24 cellular contexts compared by ENCODE assay signal in the genomic region with DNA sequence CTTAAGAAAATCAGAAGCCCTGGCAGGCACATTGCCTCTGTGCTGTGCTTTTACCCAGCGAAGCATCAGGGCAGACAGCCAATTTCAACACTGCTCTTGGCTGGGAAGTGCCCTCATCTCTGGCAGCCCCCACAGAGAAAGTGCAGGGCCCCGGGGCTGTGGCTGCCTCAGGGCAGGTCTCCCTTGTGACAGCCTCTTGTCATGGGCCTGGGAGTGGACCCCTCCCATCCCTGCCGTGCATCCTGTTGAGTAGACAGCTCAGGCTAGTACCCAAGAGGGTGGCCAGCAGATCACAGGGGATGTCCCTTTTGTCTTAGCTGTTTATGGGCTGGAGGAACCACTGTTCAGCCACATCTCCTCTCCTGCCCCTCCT. TPM values are rescaled to one million over a fixed set of nuclear protein-coding genes. Genes with fewer than 3 reads are reported as not detected.
DNase-seq lines count a peak whose midpoint lies in the region; ATAC-seq and TF ChIP-seq lines count a peak whose summit lies in the region.
"Had no signal": no experiment of that assay in that cellular context is flagged by ENCODE, and none has a peak within 500 bp of the region (broad histone marks: within the 10 kb centered on the region; RNA-seq: fewer than 3 reads in every experiment).

No MANE protein-coding gene starts in this region.

- TF ChIP-seq POLR2A in erythroblast (IDR thresholded peaks at IDR 0.05; ENCODE audit: low read length), result no peak

- intact Hi-C loops in sciatic nerve (cut with DNase I), result no loop called here

- no peak overlapping the region for H3K4me3 Mint-ChIP-seq in activated naive CD8-positive, alpha-beta T cell treated with anti-CD3 and anti-CD28 coated beads, Interleukin-2, amount 50 U/mL, for 24 hours
- H3K4me3 Mint-ChIP-seq: activated CD8-positive, alpha-beta T cell treated with anti-CD3 and anti-CD28 coated beads, Interleukin-2, amount 10 ng/mL, durations not matched to agents 7 days and 5 days; mesothelial cell of epicardium; naive thymus-derived CD8-positive, alpha-beta T cell had no signal

- H3K9me3 Mint-ChIP-seq in activated naive CD8-positive, alpha-beta T cell treated with anti-CD3 and anti-CD28 coated beads, Interleukin-2, amount 50 U/mL, for 24 hours, result peaks cover 24% of the 10 kb centered on the region

- no peaks in the 10 kb centered on the region for H3K36me3 Mint-ChIP-seq in activated naive CD8-positive, alpha-beta T cell treated with anti-CD3 and anti-CD28 coated beads, Interleukin-2, amount 50 U/mL, for 24 hours (ENCODE audit: low read depth)

- ATAC-seq in sciatic nerve, result no peak
- no peak for ATAC-seq in SK-N-SH treated with all-trans-retinoic acid at 6 μM for 48 hours
- ATAC-seq in GM21619 (IDR thresholded peaks at IDR 0.05; ENCODE audit: unreplicated experiment), result no peak
- no peak for ATAC-seq in activated naive CD8-positive, alpha-beta T cell treated with anti-CD3 and anti-CD28 coated beads, Interleukin-2, amount 50 U/mL, for 24 hours
- ATAC-seq: activated CD8-positive, alpha-beta T cell treated with anti-CD3 and anti-CD28 coated beads, Interleukin-2, amount 10 ng/mL, durations not matched to agents 7 days and 5 days; esophagus mucosa; foreskin keratinocyte; GM12878; left lung; naive thymus-derived CD8-positive, alpha-beta T cell had no signal

- H3K27me3 Mint-ChIP-seq in activated naive CD8-positive, alpha-beta T cell treated with anti-CD3 and anti-CD28 coated beads, Interleukin-2, amount 50 U/mL, for 24 hours, result peaks cover 24% of the 10 kb centered on the region

- H3K4me1 Mint-ChIP-seq in activated naive CD8-positive, alpha-beta T cell treated with anti-CD3 and anti-CD28 coated beads, Interleukin-2, amount 50 U/mL, for 24 hours, result no peaks in the 10 kb centered on the region
- H3K4me1 Mint-ChIP-seq: mesothelial cell of epicardium; naive thymus-derived CD8-positive, alpha-beta T cell had no signal

- H3K27ac Mint-ChIP-seq in activated naive CD8-positive, alpha-beta T cell treated with anti-CD3 and anti-CD28 coated beads, Interleukin-2, amount 50 U/mL, for 24 hours, result no peak overlapping the region
- H3K27ac Mint-ChIP-seq: activated CD8-positive, alpha-beta T cell treated with anti-CD3 and anti-CD28 coated beads, Interleukin-2, amount 10 ng/mL, durations not matched to agents 7 days and 5 days; mesothelial cell of epicardium; naive thymus-derived CD8-positive, alpha-beta T cell had no signal

- DNase-seq in DMS79 treated with DMSO at 0.1 percent for 48 hours (lab: John Stamatoyannopoulos, UW) (peak; percentile 92), NCI-H1092 (lab: John Stamatoyannopoulos, UW) (peak; percentile 44), astrocyte of the hippocampus (ENCODE audit: low read depth, low spot score) (peak; percentile 35), sciatic nerve (ENCODE audit: low spot score) (peak; percentile 33), erythroblast (lab: John Stamatoyannopoulos, UW) (no peak)
- DNase-seq in activated naive CD8-positive, alpha-beta T cell treated with anti-CD3 and anti-CD28 coated beads, Interleukin-2, amount 50 U/mL, for 24 hours, result no peak
- DNase-seq: activated CD4-positive, CD25-positive, alpha-beta regulatory T cell treated with anti-CD3 and anti-CD28 coated beads, Interleukin-2, amount 50 U/mL, for 72 hours; activated CD8-positive, alpha-beta T cell treated with anti-CD3 and anti-CD28 coated beads, Interleukin-2, amount 10 ng/mL, durations not matched to agents 7 days and 5 days; activated T-cell treated with anti-CD3 and anti-CD28 coated beads for 4 hours; DND-41; effector memory CD4-positive, alpha-beta T cell; foreskin keratinocyte; Kasumi-1; NCI-H524; SJCRH30; stomach; transverse colon had no signal

TF ChIP-seq in SK-N-SH treated with all-trans-retinoic acid at 6 μM for 48 hours, 23 proteins besides CTCF, POLR2A, EP300 and RAD21:
- no peak for TF ChIP-seq SNAI2 (CRISPR knock-in tag; IDR thresholded peaks at IDR 0.05)
- no peak for TF ChIP-seq ZC3H10 (CRISPR knock-in tag; IDR thresholded peaks at IDR 0.05)
- TF ChIP-seq BACH2 (CRISPR knock-in tag; IDR thresholded peaks at IDR 0.05; ENCODE audit: borderline replicate concordance), result no peak
- no peak for TF ChIP-seq ESRRG (CRISPR knock-in tag; IDR thresholded peaks at IDR 0.05)
- no peak for TF ChIP-seq ZFP3 (CRISPR knock-in tag; IDR thresholded peaks at IDR 0.05)
- TF ChIP-seq PPARA (CRISPR knock-in tag; IDR thresholded peaks at IDR 0.05; ENCODE audit: borderline replicate concordance), result no peak
- TF ChIP-seq CREB5 (CRISPR knock-in tag; IDR thresholded peaks at IDR 0.05; ENCODE audit: low read depth), result no peak
- no peak for TF ChIP-seq ARNTL (CRISPR knock-in tag; IDR thresholded peaks at IDR 0.05; ENCODE audit: borderline replicate concordance, low read depth)
- TF ChIP-seq RARB (CRISPR knock-in tag; IDR thresholded peaks at IDR 0.05), result no peak
- no peak for TF ChIP-seq CSRNP3 (CRISPR knock-in tag; IDR thresholded peaks at IDR 0.05)
- TF ChIP-seq TOX (CRISPR knock-in tag; IDR thresholded peaks at IDR 0.05; ENCODE audit: borderline replicate concordance), result no peak
TF ChIP-seq in SK-N-SH treated with all-trans-retinoic acid at 6 μM for 48 hours: peak in this region for 0.

RNA-seq across cellular contexts. Expression of gene TTC34, which starts 23.3 kb away (rescaled TPM):
- 1.4 TPM for total RNA-seq in sciatic nerve

Comparison
In these comparisons a context has a peak if more than half of its experiments do, and no peak if none do; other contexts are left out.
1. DNase-seq: peak in DMS79 treated with DMSO at 0.1 percent for 48 hours (single experiment), NCI-H1092 (single experiment), astrocyte of the hippocampus (single experiment) and sciatic nerve (single experiment); none in activated naive CD8-positive, alpha-beta T cell treated with anti-CD3 and anti-CD28 coated beads, Interleukin-2, amount 50 U/mL, for 24 hours (single experiment) and erythroblast (0 of 2).